Comparison of ENCODE assay signal across 21 cellular contexts in the genomic region with DNA sequence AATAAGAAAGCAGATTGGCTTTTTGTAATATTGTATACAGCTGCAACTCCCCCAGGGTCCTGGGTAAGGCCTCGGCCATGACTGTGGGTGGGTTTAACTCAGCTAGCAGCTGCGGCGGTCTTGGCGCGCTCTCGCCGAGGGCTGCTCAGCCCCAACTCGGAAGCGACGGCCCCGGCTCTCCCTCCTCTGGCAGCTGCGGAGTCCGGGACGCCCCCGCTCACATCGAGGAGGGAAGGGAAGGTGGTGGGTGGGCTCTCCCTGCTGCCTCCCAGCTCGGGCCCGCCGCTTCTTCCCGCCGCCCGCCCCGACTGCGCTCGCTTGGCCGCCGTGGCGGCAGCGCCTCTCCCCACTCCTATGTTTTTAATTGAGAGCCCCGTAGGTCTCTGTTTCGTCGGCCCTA. TPM values are rescaled to one million over a fixed set of nuclear protein-coding genes. Genes with fewer than 3 reads are reported as not detected.
DNase-seq lines count a peak whose midpoint lies in the region; FAIRE-seq and TF ChIP-seq lines count a peak whose summit lies in the region.
"Had no signal": no experiment of that assay in that cellular context is flagged by ENCODE, and none has a peak within 500 bp of the region (broad histone marks: within the 10 kb centered on the region; RNA-seq: fewer than 3 reads in every experiment).

No MANE protein-coding gene starts in this region.

- H4K20me1 ChIP-seq in H9 (ENCODE audit: control insufficient read depth, insufficient read depth, insufficient read length) = no peaks in the 10 kb centered on the region

- H3K14ac ChIP-seq in H9 (ENCODE audit: insufficient read depth, low read length) = 0 out of 2 replicates have a peak overlapping the region, but pooled peaks have one; percentile 73

- no peak overlapping the region for H3K4me2 ChIP-seq in H9 (ENCODE audit: insufficient read depth, insufficient read length, low read length)

- H3K9me3 Mint-ChIP-seq in H9 = peaks cover 58 to 63% of the 10 kb centered on the region in 2 experiments
- peaks cover 55% of the 10 kb centered on the region for H3K9me3 Mint-ChIP-seq in endodermal cell

- intact Hi-C loops in kidney (cut with DNase I) = no loop called here
- intact Hi-C loops in transverse colon (cut with DNase I; ENCODE audit: low total_unique reads) = no loop called here

- H2AK5ac ChIP-seq in H9 (ENCODE audit: insufficient read length, low read length) = no peak overlapping the region

- H2BK15ac ChIP-seq in H9 (ENCODE audit: low read depth, low read length) = no peak overlapping the region

- no peak overlapping the region for H3T11ph ChIP-seq in H9 (ENCODE audit: low read length)

- TF ChIP-seq POLR2A in transverse colon (IDR thresholded peaks at IDR 0.05) = no peak

- no peak overlapping the region for H3K4me3 ChIP-seq in endodermal cell (ENCODE audit: low read length)
- no peak overlapping the region for H3K4me3 ChIP-seq in kidney (ENCODE audit: low read length in 2 of 2)
- H3K4me3 ChIP-seq in transverse colon = no peak overlapping the region
- H3K4me3 ChIP-seq: SJCRH30 had no signal

- peaks cover 22% of the 10 kb centered on the region for H3K9me3 ChIP-seq in H9 (ENCODE audit: control insufficient read depth, low read depth, low read length)
- no peaks in the 10 kb centered on the region for H3K9me3 ChIP-seq in endodermal cell (ENCODE audit: control insufficient read depth, low read length)
- no peaks in the 10 kb centered on the region for H3K9me3 ChIP-seq in kidney (ENCODE audit: control insufficient read depth in 1 of 2, low read length in 2 of 2)
- no peaks in the 10 kb centered on the region for H3K9me3 ChIP-seq in transverse colon
- H3K9me3 ChIP-seq: SJCRH30 had no signal

- TF ChIP-seq CTCF in H9 (conservative IDR thresholded peaks at IDR 0.05) (no peak), endodermal cell (conservative IDR thresholded peaks at IDR 0.05) (no peak), kidney (IDR thresholded peaks at IDR 0.05; ENCODE audit: borderline replicate concordance, extremely low read depth, insufficient read depth) (no peak), transverse colon (IDR thresholded peaks at IDR 0.05) (no peak)

- no peak overlapping the region for H3K27ac Mint-ChIP-seq in H9
- no peak overlapping the region for H3K27ac Mint-ChIP-seq in endodermal cell

- H3K23ac ChIP-seq in H9 (ENCODE audit: insufficient read length, low read depth, low read length) = no peak overlapping the region

- H3K36me3 ChIP-seq in endodermal cell (ENCODE audit: control insufficient read depth, insufficient read depth, low read length) (no peaks in the 10 kb centered on the region), kidney (ENCODE audit: control insufficient read depth in 1 of 2, insufficient read depth in 2 of 2, low read length in 2 of 2) (no peaks in the 10 kb centered on the region), transverse colon (no peaks in the 10 kb centered on the region)
- H3K36me3 ChIP-seq: SJCRH30 had no signal

- H3K27me3 Mint-ChIP-seq in H9 (ENCODE audit: low read depth) = peaks cover 19% of the 10 kb centered on the region
- peaks cover 27% of the 10 kb centered on the region for H3K27me3 Mint-ChIP-seq in endodermal cell (ENCODE audit: insufficient read depth)

- no peak overlapping the region for H4K91ac ChIP-seq in H9 (ENCODE audit: insufficient read length, low read depth, low read length)

- FAIRE-seq in kidney (lab: Jason Lieb, UNC) = no peak
- FAIRE-seq: GM12892, HepG2 had no signal

- TF ChIP-seq EP300 in transverse colon (IDR thresholded peaks at IDR 0.05; ENCODE audit: low read depth) = no peak

- peak overlapping the region; percentile 62 for H3K18ac ChIP-seq in H9 (ENCODE audit: insufficient read length, low read depth, low read length)

- H3K27me3 ChIP-seq in H9 (ENCODE audit: insufficient read depth, low read length) (no peaks in the 10 kb centered on the region; the same call in 1 of the 2 replicates), endodermal cell (ENCODE audit: control insufficient read depth, insufficient read depth, low read length, poor library complexity, severe bottlenecking) (no peaks in the 10 kb centered on the region), transverse colon (no peaks in the 10 kb centered on the region)
- H3K27me3 ChIP-seq: SJCRH30 had no signal

- H4K8ac ChIP-seq in H9 (replicated peaks; ENCODE audit: insufficient read length, low read depth, low read length) = no peak overlapping the region

- H4K5ac ChIP-seq in H9 (ENCODE audit: insufficient read length, low read depth, low read length) = no peak overlapping the region

- in situ Hi-C loops in transverse colon (cut with MboI; ENCODE audit: low pct_ligation_motif_present in 1 of 4, low pct_unique_long_range_greater_than_20kb in 1 of 4, low sequenced_read_pairs in 3 of 4) = no loop called here

- H3K9ac ChIP-seq in H9 (ENCODE audit: extremely low read depth, insufficient read length, low read length) (no peak overlapping the region), endodermal cell (ENCODE audit: extremely low read depth, low read length, poor library complexity, severe bottlenecking) (no peak overlapping the region), kidney (ENCODE audit: low read length in 2 of 2) (no peak overlapping the region)

- no peak overlapping the region for H3K4ac ChIP-seq in H9 (ENCODE audit: low read depth, low read length)

- DNase-seq in H9 (peak; percentile 30), endodermal cell (peak; percentile 61), kidney (peak; percentile 53), retina (peak; percentile 44), caudate nucleus (lab: John Stamatoyannopoulos, UW) (no peak), transverse colon (no peak), inferior parietal cortex (ENCODE audit: extremely low spot score) (no peak)
- DNase-seq in stimulated activated naive CD4-positive, alpha-beta T cell (lab: John Stamatoyannopoulos, UW) = no peak
- DNase-seq: DND-41, HCEC 1CT, KG1, NCI-H1048, NCI-H146, NCI-H510A treated with DMSO at 0.1 percent for 48 hours, NCI-H82, PC-3, SJCRH30 had no signal

- no peak overlapping the region for H2BK20ac ChIP-seq in H9 (ENCODE audit: low read depth, low read length, poor library complexity, severe bottlenecking)

- H3K23me2 ChIP-seq in H9 (ENCODE audit: insufficient read length, low read depth, low read length, poor library complexity, severe bottlenecking) = no peaks in the 10 kb centered on the region

- no peaks in the 10 kb centered on the region for H3K79me2 ChIP-seq in H9 (ENCODE audit: insufficient read depth, low read length)

- H3K56ac ChIP-seq in H9 (ENCODE audit: insufficient read length, low read depth, low read length) = no peak overlapping the region

- peaks cover 0 to 1% (median 0%) of the 10 kb centered on the region in 3 experiments; a peak in 2 of 7 replicates for H3K36me3 Mint-ChIP-seq in H9 (ENCODE audit: insufficient read depth in 1 of 3, low read depth in 3 of 3)
- H3K36me3 Mint-ChIP-seq in endodermal cell (ENCODE audit: low read depth) = no peaks in the 10 kb centered on the region

- H3K27ac ChIP-seq in H9 (ENCODE audit: insufficient read length, low read depth, low read length) (no peak overlapping the region), endodermal cell (ENCODE audit: low read depth, low read length) (no peak overlapping the region), kidney (ENCODE audit: low read depth in 2 of 2, low read length in 2 of 2) (no peak overlapping the region), caudate nucleus (ENCODE audit: low read depth, low read length) (no peak overlapping the region), transverse colon (no peak overlapping the region)
- H3K27ac ChIP-seq: C4-2B, RWPE1, SJCRH30 had no signal

- no peaks in the 10 kb centered on the region for H3K4me1 ChIP-seq in H9 (ENCODE audit: insufficient read depth, low read length)
- H3K4me1 ChIP-seq in endodermal cell (ENCODE audit: control insufficient read depth, insufficient read depth, low read length) = no peaks in the 10 kb centered on the region
- no peaks in the 10 kb centered on the region for H3K4me1 ChIP-seq in kidney (ENCODE audit: control insufficient read depth in 1 of 2, insufficient read depth in 1 of 2, low read depth in 1 of 2, low read length in 2 of 2)
- no peaks in the 10 kb centered on the region for H3K4me1 ChIP-seq in transverse colon
- H3K4me1 ChIP-seq: SJCRH30 had no signal

- H2BK120ac ChIP-seq in H9 (ENCODE audit: low read depth, low read length, poor library complexity, severe bottlenecking) = no peak overlapping the region

- no peaks in the 10 kb centered on the region for H3K79me1 ChIP-seq in H9 (ENCODE audit: insufficient read depth, low read depth, low read length, poor library complexity, severe bottlenecking)

- H2BK12ac ChIP-seq in H9 (ENCODE audit: insufficient read length, low read depth, low read length) = no peak overlapping the region

- H3K4me3 Mint-ChIP-seq in H9 (peak overlapping the region in 1 of 2 experiments; percentile 62; a peak in 1 of 5 replicates), endodermal cell (no peak overlapping the region)

- peaks cover 0 to 12% of the 10 kb centered on the region in 2 experiments; a peak in 2 of 4 replicates for H3K4me1 Mint-ChIP-seq in H9
- no peaks in the 10 kb centered on the region for H3K4me1 Mint-ChIP-seq in endodermal cell

- H2AFZ ChIP-seq in H9 (ENCODE audit: low read length) = no peak overlapping the region

- no peak overlapping the region for H2BK5ac ChIP-seq in H9 (ENCODE audit: insufficient read length, low read length)

- WGBS in H9 (ENCODE audit: extremely low coverage, insufficient read length, low lambda C conversion rate) = no CpG with 5 or more reads among the region's 32 CpGs
- 79% methylated on average over 14 of the region's 32 CpGs; no CpG with 5 or more reads in 1 of the 2 experiments for WGBS in endodermal cell (ENCODE audit: insufficient coverage in 1 of 2, insufficient read length in 1 of 2), 2 experiments
- WGBS in transverse colon (ENCODE audit: low coverage in 1 of 2), 2 donors = 56% methylated on average over 32 of the region's 32 CpGs; no CpG with 5 or more reads in 1 of the 2 donors

RNA-seq across cellular contexts. Expression of a gene that starts 51.3 kb away (rescaled TPM):
- total RNA-seq in H9 (2021) = 11.9 and 12.2 TPM in 2 replicates
- total RNA-seq in endodermal cell = under 1 TPM; 0.18 to 0.70 TPM
- 0.96 TPM for polyA plus RNA-seq in endodermal cell (2013, experiment 1 of 2)
- polyA plus RNA-seq in endodermal cell (2013, experiment 2 of 2) = 1.2 TPM
- not detected for total RNA-seq in kidney
- not detected for polyA plus RNA-seq in kidney (ENCODE audit: insufficient read depth, low read depth, low replicate concordance)
- not detected for total RNA-seq in transverse colon
- total RNA-seq: HepG2, PC-3, SJCRH30 had no signal
- polyA plus RNA-seq: HepG2 had no signal

Comparison
In these comparisons a context has a peak if more than half of its experiments do, and no peak if none do; other contexts are left out.
1. DNase-seq: peak in H9 (single experiment), endodermal cell (single experiment), kidney (single experiment) and retina (single experiment); none in stimulated activated naive CD4-positive, alpha-beta T cell (0 of 6), caudate nucleus (0 of 61), transverse colon (single experiment) and inferior parietal cortex (single experiment).